Comparison of ENCODE assay signal across 19 cellular contexts in genomic region chr16:22632621-22633020, GRCh38.
"Had no signal": no experiment of that assay in that cellular context is flagged by ENCODE, and none has a peak within 500 bp of the region (broad histone marks: within the 10 kb centered on the region; RNA-seq: fewer than 3 reads in every experiment).

No MANE protein-coding gene starts in this region.

- H3K4me3 ChIP-seq: coronary artery, esophagus muscularis mucosa, lung, pancreas, right lobe of liver, thoracic aorta, tibial nerve, upper lobe of left lung had no signal

- H3K4me1 ChIP-seq: esophagus muscularis mucosa, pancreas, right lobe of liver, tibial nerve, upper lobe of left lung had no signal

- H3K36me3 ChIP-seq: esophagus muscularis mucosa, pancreas, right lobe of liver, thoracic aorta, tibial nerve, upper lobe of left lung had no signal

- H3K27ac ChIP-seq: coronary artery, esophagus muscularis mucosa, pancreas, right lobe of liver, thoracic aorta, tibial nerve, upper lobe of left lung had no signal

- H3K9me3 ChIP-seq: pancreas, right lobe of liver, thoracic aorta had no signal

- ATAC-seq: left lobe of liver; natural killer cell; pancreas; right lobe of liver; stimulated activated naive B cell treated with anti-CD40 and anti-IgM and Interleukin-4, amounts not matched to agents 10 μg/mL and 1 μg/mL and 100 μg/mL, for 72 hours had no signal

- DNase-seq: dermis blood vessel endothelial cell; effector memory CD4-positive, alpha-beta T cell; hypothalamus; kidney; natural killer cell; occipital lobe; pancreas; right lobe of liver; small intestine; stimulated activated CD4-positive, alpha-beta T cell treated with anti-CD3 and anti-CD28 coated beads, Interleukin-15, amount 100 ng/mL, for 24 hours; stimulated activated CD4-positive, alpha-beta T cell treated with anti-CD3 and anti-CD28 coated beads, Interleukin-2, amount 100 ng/mL, for 48 hours; stimulated activated naive B cell treated with anti-CD40 and anti-IgM and Interleukin-4, amounts not matched to agents 10 μg/mL and 1 μg/mL and 100 μg/mL, for 72 hours; upper lobe of left lung had no signal

- H3K27me3 ChIP-seq: pancreas, right lobe of liver, tibial nerve, upper lobe of left lung had no signal
